Comparison of ENCODE assay signal across 1 cellular context in genomic region chr1:162023547-162024501, GRCh38.
TF ChIP-seq lines count a peak whose summit lies in the region.

TSS of gene OLFML2B (minus strand) at chr1:162023869. CDS start at chr1:162023430, 439 bp downstream.

TF ChIP-seq in HEK293, 187 proteins besides CTCF, POLR2A, EP300 and RAD21 (continued from another document):
- TF ChIP-seq ZNF701 (tag by site-specific recombination; IDR thresholded peaks at IDR 0.05) (no peak), ZNF112 (tag by site-specific recombination; IDR thresholded peaks at IDR 0.05) (no peak), KLF9 (tag by site-specific recombination; IDR thresholded peaks at IDR 0.05; ENCODE audit: low read depth) (peak; percentile 45; the same call in 1 of the 2 replicates), BCL11B (tag by site-specific recombination; IDR thresholded peaks at IDR 0.05; ENCODE audit: low read depth) (no peak; the same call in 1 of the 2 replicates), ZSCAN4 (tag by site-specific recombination; IDR thresholded peaks at IDR 0.05) (no peak), SP2 (tag by site-specific recombination; IDR thresholded peaks at IDR 0.05) (peak; percentile 56), ZFHX2 (tag by site-specific recombination; conservative IDR thresholded peaks at IDR 0.05) (peak; percentile 87), ZNF350 (tag by site-specific recombination; IDR thresholded peaks at IDR 0.05) (no peak), ZNF792 (tag by site-specific recombination; IDR thresholded peaks at IDR 0.05) (no peak), ZNF654 (tag by site-specific recombination; IDR thresholded peaks at IDR 0.05; ENCODE audit: low read depth) (peak; percentile 38), ZXDB (tag by site-specific recombination; IDR thresholded peaks at IDR 0.05) (peak; percentile 64)
- TF ChIP-seq, protein P1, sequence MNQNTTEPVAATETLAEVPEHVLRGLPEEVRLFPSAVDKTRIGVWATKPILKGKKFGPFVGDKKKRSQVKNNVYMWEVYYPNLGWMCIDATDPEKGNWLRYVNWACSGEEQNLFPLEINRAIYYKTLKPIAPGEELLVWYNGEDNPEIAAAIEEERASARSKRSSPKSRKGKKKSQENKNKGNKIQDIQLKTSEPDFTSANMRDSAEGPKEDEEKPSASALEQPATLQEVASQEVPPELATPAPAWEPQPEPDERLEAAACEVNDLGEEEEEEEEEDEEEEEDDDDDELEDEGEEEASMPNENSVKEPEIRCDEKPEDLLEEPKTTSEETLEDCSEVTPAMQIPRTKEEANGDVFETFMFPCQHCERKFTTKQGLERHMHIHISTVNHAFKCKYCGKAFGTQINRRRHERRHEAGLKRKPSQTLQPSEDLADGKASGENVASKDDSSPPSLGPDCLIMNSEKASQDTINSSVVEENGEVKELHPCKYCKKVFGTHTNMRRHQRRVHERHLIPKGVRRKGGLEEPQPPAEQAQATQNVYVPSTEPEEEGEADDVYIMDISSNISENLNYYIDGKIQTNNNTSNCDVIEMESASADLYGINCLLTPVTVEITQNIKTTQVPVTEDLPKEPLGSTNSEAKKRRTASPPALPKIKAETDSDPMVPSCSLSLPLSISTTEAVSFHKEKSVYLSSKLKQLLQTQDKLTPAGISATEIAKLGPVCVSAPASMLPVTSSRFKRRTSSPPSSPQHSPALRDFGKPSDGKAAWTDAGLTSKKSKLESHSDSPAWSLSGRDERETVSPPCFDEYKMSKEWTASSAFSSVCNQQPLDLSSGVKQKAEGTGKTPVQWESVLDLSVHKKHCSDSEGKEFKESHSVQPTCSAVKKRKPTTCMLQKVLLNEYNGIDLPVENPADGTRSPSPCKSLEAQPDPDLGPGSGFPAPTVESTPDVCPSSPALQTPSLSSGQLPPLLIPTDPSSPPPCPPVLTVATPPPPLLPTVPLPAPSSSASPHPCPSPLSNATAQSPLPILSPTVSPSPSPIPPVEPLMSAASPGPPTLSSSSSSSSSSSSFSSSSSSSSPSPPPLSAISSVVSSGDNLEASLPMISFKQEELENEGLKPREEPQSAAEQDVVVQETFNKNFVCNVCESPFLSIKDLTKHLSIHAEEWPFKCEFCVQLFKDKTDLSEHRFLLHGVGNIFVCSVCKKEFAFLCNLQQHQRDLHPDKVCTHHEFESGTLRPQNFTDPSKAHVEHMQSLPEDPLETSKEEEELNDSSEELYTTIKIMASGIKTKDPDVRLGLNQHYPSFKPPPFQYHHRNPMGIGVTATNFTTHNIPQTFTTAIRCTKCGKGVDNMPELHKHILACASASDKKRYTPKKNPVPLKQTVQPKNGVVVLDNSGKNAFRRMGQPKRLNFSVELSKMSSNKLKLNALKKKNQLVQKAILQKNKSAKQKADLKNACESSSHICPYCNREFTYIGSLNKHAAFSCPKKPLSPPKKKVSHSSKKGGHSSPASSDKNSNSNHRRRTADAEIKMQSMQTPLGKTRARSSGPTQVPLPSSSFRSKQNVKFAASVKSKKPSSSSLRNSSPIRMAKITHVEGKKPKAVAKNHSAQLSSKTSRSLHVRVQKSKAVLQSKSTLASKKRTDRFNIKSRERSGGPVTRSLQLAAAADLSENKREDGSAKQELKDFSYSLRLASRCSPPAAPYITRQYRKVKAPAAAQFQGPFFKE (tag by site-specific recombination; IDR thresholded peaks at IDR 0.05; ENCODE audit: borderline replicate concordance): no peak
